ENCODE assay signal across 18 cellular contexts in genomic region chr2:83282851-83283250, GRCh38.
DNase-seq lines count a peak whose midpoint lies in the region; ATAC-seq, FAIRE-seq and TF ChIP-seq lines count a peak whose summit lies in the region.
"Had no signal": no experiment of that assay in that cellular context is flagged by ENCODE, and none has a peak within 500 bp of the region (broad histone marks: within the 10 kb centered on the region; RNA-seq: fewer than 3 reads in every experiment).

No MANE protein-coding gene starts in this region.

- H3K4me2 ChIP-seq in mesendoderm (ENCODE audit: low read length) (no peak overlapping the region), PC-3 (ENCODE audit: low read length) (no peak overlapping the region)
- H3K4me2 ChIP-seq: BLaER1 had no signal

- H3K4me3 ChIP-seq in mesendoderm (ENCODE audit: low read length): no peak overlapping the region
- H3K4me3 ChIP-seq in PC-3 (ENCODE audit: low read length): no peak overlapping the region
- H3K4me3 ChIP-seq: BLaER1, GM23248, HAP-1 had no signal

- no peaks in the 10 kb centered on the region for H3K27me3 Mint-ChIP-seq in WTC11 (ENCODE audit: low read depth)
- H3K27me3 Mint-ChIP-seq: CD8-positive, alpha-beta memory T cell had no signal

- ATAC-seq in WTC11 (no peak), PC-3 (no peak)

- CTCF ChIA-PET in WTC11 (lab: Charles Lee): no interaction called here
- CTCF ChIA-PET in PC-3 (lab: Charles Lee): no interaction called here

- H4K8ac ChIP-seq in mesendoderm (ENCODE audit: low read depth, low read length): no peak overlapping the region

- H3K4me1 Mint-ChIP-seq in WTC11: peaks cover 49% of the 10 kb centered on the region
- H3K4me1 Mint-ChIP-seq: CD8-positive, alpha-beta memory T cell had no signal

- H3K4me3 Mint-ChIP-seq in WTC11: peak overlapping the region; percentile 26; the same call in 1 of the 2 replicates
- H3K4me3 Mint-ChIP-seq: CD8-positive, alpha-beta memory T cell had no signal

- no peak for TF ChIP-seq CTCF in WTC11 (IDR thresholded peaks at IDR 0.05)
- TF ChIP-seq CTCF in PC-3 (conservative IDR thresholded peaks at IDR 0.05; ENCODE audit: low read depth, low read length): no peak

- no TSS peak for BruUV-seq in PC-3 (replicated peaks; lab: Mats Ljungman, UMichigan)

- H2BK15ac ChIP-seq in mesendoderm (replicated peaks; ENCODE audit: low read depth): no peak overlapping the region

- no peaks in the 10 kb centered on the region for H3K9me2 ChIP-seq in PC-3 (replicated peaks; ENCODE audit: low read length)

- POLR2A ChIA-PET in WTC11 (lab: Charles Lee) (no interaction called here), PC-3 (lab: Charles Lee; ENCODE audit: unreplicated experiment) (no interaction called here)

- H3K9ac ChIP-seq in mesendoderm (ENCODE audit: low read length) (no peak overlapping the region), PC-3 (ENCODE audit: low read length) (no peak overlapping the region)
- H3K9ac ChIP-seq: BLaER1, GM23248 had no signal

- no peak overlapping the region for H3K4ac ChIP-seq in mesendoderm (ENCODE audit: low read depth, low read length)

- no peak overlapping the region for H2BK5ac ChIP-seq in mesendoderm (ENCODE audit: low read length)

- H3F3A ChIP-seq in PC-3 (ENCODE audit: low read length, unreplicated experiment): no peaks in the 10 kb centered on the region

- DNase-seq in A172 (ENCODE audit: low spot score): peak; percentile 56
- DNase-seq in HTR-8/SVneo (ENCODE audit: insufficient read length, low spot score): peak; percentile 23
- no peak for DNase-seq in WTC11 (ENCODE audit: low spot score)
- no peak for DNase-seq in mesendoderm
- DNase-seq in PC-3: no peak
- no peak for DNase-seq in NCI-H2029 (lab: John Stamatoyannopoulos, UW)
- no peak for DNase-seq in KG1 (lab: John Stamatoyannopoulos, UW)
- DNase-seq in NCI-H2171 treated with DMSO at 0.1 percent for 48 hours (lab: John Stamatoyannopoulos, UW): no peak
- DNase-seq: AML-193; CD8-positive, alpha-beta memory T cell; DND-41; GM23248; IMR-90 had no signal

- H3K27me3 ChIP-seq in mesendoderm (ENCODE audit: insufficient read depth, low read length, poor library complexity): no peaks in the 10 kb centered on the region
- H3K27me3 ChIP-seq in PC-3 (ENCODE audit: low read length): no peaks in the 10 kb centered on the region
- H3K27me3 ChIP-seq: BLaER1 had no signal

- H4K5ac ChIP-seq in mesendoderm (ENCODE audit: low read length): no peak overlapping the region

- H3K79me1 ChIP-seq in mesendoderm (ENCODE audit: low read length): no peaks in the 10 kb centered on the region

- intact Hi-C loops in PC-3 (cut with micrococcal nuclease): no loop called here

- H3K56ac ChIP-seq in mesendoderm (ENCODE audit: low read length): no peak overlapping the region

- H3K4me1 ChIP-seq in mesendoderm (ENCODE audit: control insufficient read depth, low read depth, low read length) (no peaks in the 10 kb centered on the region), PC-3 (ENCODE audit: insufficient read depth, low read length) (no peaks in the 10 kb centered on the region)
- H3K4me1 ChIP-seq: BLaER1 had no signal

- no peak overlapping the region for H3K18ac ChIP-seq in mesendoderm (ENCODE audit: low read length)

- peaks cover 35% of the 10 kb centered on the region for H3K9me3 Mint-ChIP-seq in WTC11

- no peak overlapping the region for H3K23ac ChIP-seq in mesendoderm (ENCODE audit: low read length)

- no peak for FAIRE-seq in HTR-8/SVneo (lab: Jason Lieb, UNC)
- FAIRE-seq: GM18507 had no signal

- H2AK5ac ChIP-seq in mesendoderm (ENCODE audit: low read length): no peak overlapping the region

- H3K36me3 ChIP-seq in mesendoderm (ENCODE audit: control insufficient read depth, insufficient read depth, low read length): no peaks in the 10 kb centered on the region
- H3K36me3 ChIP-seq in PC-3 (ENCODE audit: low read depth, low read length): no peaks in the 10 kb centered on the region
- H3K36me3 ChIP-seq: BLaER1, HAP-1 had no signal

- H3K27ac ChIP-seq in mesendoderm (ENCODE audit: low read depth, low read length) (peak overlapping the region; percentile 62), PC-3 (ENCODE audit: low read length) (no peak overlapping the region)
- H3K27ac ChIP-seq: 22Rv1, BLaER1, GM23248 had no signal

- peaks cover 48% of the 10 kb centered on the region for H3K36me3 Mint-ChIP-seq in WTC11
- H3K36me3 Mint-ChIP-seq: CD8-positive, alpha-beta memory T cell had no signal

- H2BK120ac ChIP-seq in mesendoderm (ENCODE audit: low read depth, low read length): no peak overlapping the region

- peak overlapping the region; percentile 99 for H3K27ac Mint-ChIP-seq in WTC11
- H3K27ac Mint-ChIP-seq: CD8-positive, alpha-beta memory T cell had no signal

- H4K20me1 ChIP-seq in PC-3 (ENCODE audit: low read length): no peaks in the 10 kb centered on the region
- H4K20me1 ChIP-seq: BLaER1 had no signal

- H3K79me2 ChIP-seq in mesendoderm (ENCODE audit: control insufficient read depth, insufficient read depth, low read length): no peaks in the 10 kb centered on the region
- H3K79me2 ChIP-seq in PC-3 (ENCODE audit: low read length): no peaks in the 10 kb centered on the region

- no peak overlapping the region for H2AFZ ChIP-seq in PC-3 (ENCODE audit: low read length)
- H2AFZ ChIP-seq: GM23248 had no signal

- H3K9me3 ChIP-seq in PC-3 (ENCODE audit: low read length): no peaks in the 10 kb centered on the region
- H3K9me3 ChIP-seq: BLaER1, Caco-2, HAP-1 had no signal

TF ChIP-seq in WTC11, 78 proteins besides CTCF, POLR2A, EP300 and RAD21:
- TF ChIP-seq IRF2 (CRISPR knock-in tag; IDR thresholded peaks at IDR 0.05; ENCODE audit: borderline replicate concordance, low read depth): no peak
- TF ChIP-seq SMAD4 (CRISPR knock-in tag; IDR thresholded peaks at IDR 0.05): no peak
- no peak for TF ChIP-seq AFF4 (CRISPR knock-in tag; IDR thresholded peaks at IDR 0.05; ENCODE audit: borderline replicate concordance)
- no peak for TF ChIP-seq GTF2I (CRISPR knock-in tag; conservative IDR thresholded peaks at IDR 0.05)
- no peak for TF ChIP-seq JUN (CRISPR knock-in tag; IDR thresholded peaks at IDR 0.05)
- TF ChIP-seq ZNF219 (CRISPR knock-in tag; IDR thresholded peaks at IDR 0.05; ENCODE audit: borderline replicate concordance): no peak
- TF ChIP-seq NFYB (CRISPR knock-in tag; conservative IDR thresholded peaks at IDR 0.05; ENCODE audit: low read depth): no peak
- TF ChIP-seq RORB (CRISPR knock-in tag; IDR thresholded peaks at IDR 0.05): no peak
- TF ChIP-seq HMGA2 (CRISPR knock-in tag; IDR thresholded peaks at IDR 0.05): no peak
- no peak for TF ChIP-seq GRHL2 (CRISPR knock-in tag; IDR thresholded peaks at IDR 0.05; ENCODE audit: insufficient replicate concordance, severe bottlenecking)
- TF ChIP-seq SMAD3 (CRISPR knock-in tag; IDR thresholded peaks at IDR 0.05; ENCODE audit: borderline replicate concordance): no peak
- no peak for TF ChIP-seq NR1H2 (CRISPR knock-in tag; IDR thresholded peaks at IDR 0.05)
- TF ChIP-seq TP53 (CRISPR knock-in tag; IDR thresholded peaks at IDR 0.05): no peak
- no peak for TF ChIP-seq FOXJ3 (CRISPR knock-in tag; IDR thresholded peaks at IDR 0.05; ENCODE audit: borderline replicate concordance)
TF ChIP-seq in WTC11: peak in this region for 0.

Comparison
In these comparisons a context has a peak if more than half of its experiments do, and no peak if none do; other contexts are left out.
1. DNase-seq: peak in A172 (single experiment) and HTR-8/SVneo (single experiment); none in WTC11 (single experiment), mesendoderm (single experiment), PC-3 (single experiment), NCI-H2029 (single experiment), KG1 (single experiment) and NCI-H2171 treated with DMSO at 0.1 percent for 48 hours (single experiment).